1 cellular context compared by ENCODE assay signal in genomic region chr1:113662097-113662496, GRCh38.
TF ChIP-seq lines count a peak whose summit lies in the region.

No MANE protein-coding gene starts in this region.

TF ChIP-seq in IMR-90, 13 proteins besides CTCF, POLR2A, EP300 and RAD21 (continued from another document):
- TF ChIP-seq USF2 (IDR thresholded peaks at IDR 0.05; ENCODE audit: low read depth, low read length) (no peak), CEBPB (IDR thresholded peaks at IDR 0.05; ENCODE audit: low read depth, low read length) (no peak)
